Comparison of ENCODE assay signal across 8 cellular contexts in genomic region chr15:80160570-80161156, GRCh38. TPM values are rescaled to one million over a fixed set of nuclear protein-coding genes. Genes with fewer than 3 reads are reported as not detected.
A peak's percentile ranks its signal among the peaks of the same experiment; 100 is the strongest.
DNase-seq lines count a peak whose midpoint lies in the region; ATAC-seq, FAIRE-seq and TF ChIP-seq lines count a peak whose summit lies in the region.

No MANE protein-coding gene starts in this region.

- no peaks in the 10 kb centered on the region for H3K9me3 ChIP-seq in KOPT-K1 (ENCODE audit: insufficient read depth, low read length, poor library complexity, severe bottlenecking)

- no peak for FAIRE-seq in D721Med (lab: Jason Lieb, UNC)

- DNase-seq in DMS53 treated with DMSO at 0.1 percent for 48 hours (lab: John Stamatoyannopoulos, UW; ENCODE audit: unreplicated experiment): peak; percentile 80
- peak; percentile 55 to 59 for DNase-seq in activated T-cell treated with anti-CD3 and anti-CD28 coated beads, Interleukin-2, amount 50 U/mL, for 48 hours
- peak; percentile 42 for DNase-seq in left ventricle myocardium superior
- DNase-seq in smooth muscle cell of the brain vasculature (ENCODE audit: low read depth, low spot score): peak; percentile 15
- DNase-seq in DMS79 treated with DMSO at 0.1 percent for 48 hours (lab: John Stamatoyannopoulos, UW): no peak
- DNase-seq in D721Med (ENCODE audit: insufficient read length, low spot score): no peak

- no peak for TF ChIP-seq CTCF in D721Med (IDR thresholded peaks at IDR 0.05; ENCODE audit: insufficient read depth, missing control alignments)

- peak overlapping the region; percentile 87 for H3K27ac ChIP-seq in KOPT-K1 (ENCODE audit: low read depth, low read length, poor library complexity, severe bottlenecking)

- H3K36me3 ChIP-seq in KOPT-K1 (ENCODE audit: insufficient read depth, low read length): peaks cover 40% of the 10 kb centered on the region

- intact Hi-C loops in left ventricle myocardium superior (cut with micrococcal nuclease): no loop called here

- peak; percentile 65 for ATAC-seq in GM21367 (IDR thresholded peaks at IDR 0.05; ENCODE audit: unreplicated experiment)
- peak; percentile 73 for ATAC-seq in left ventricle myocardium superior

RNA-seq across cellular contexts. Expression of gene FAH, which starts 7.9 kb away (rescaled TPM):
- 21.9 TPM for total RNA-seq in left ventricle myocardium superior

Comparison
In these comparisons a context has a peak if more than half of its experiments do, and no peak if none do; other contexts are left out.
1. DNase-seq: peak in DMS53 treated with DMSO at 0.1 percent for 48 hours (single experiment), activated T-cell treated with anti-CD3 and anti-CD28 coated beads, Interleukin-2, amount 50 U/mL, for 48 hours (2 of 2), left ventricle myocardium superior (single experiment) and smooth muscle cell of the brain vasculature (single experiment); none in DMS79 treated with DMSO at 0.1 percent for 48 hours (single experiment) and D721Med (single experiment).